ENCODE assay signal across 1 cellular context in genomic region chr16:30430428-30430970, GRCh38.
A peak's percentile ranks its signal among the peaks of the same experiment; 100 is the strongest.
TF ChIP-seq lines count a peak whose summit lies in the region.

No MANE protein-coding gene starts in this region.

TF ChIP-seq in K562, 482 proteins besides CTCF, POLR2A, EP300 and RAD21 (continued from another document and continues in another):
- TF ChIP-seq PHTF2 (CRISPR knock-in tag; IDR thresholded peaks at IDR 0.05) (no peak), ARNT (IDR thresholded peaks at IDR 0.05) (0 out of 4 replicates have a peak, but pooled peaks of 1 of the 2 experiments have one; percentile 28), MYC (IDR thresholded peaks at IDR 0.05; ENCODE audit: low read depth, low read length) (peak; percentile 93; the same call in 1 of the 2 replicates), MYC (CRISPR knock-in tag; IDR thresholded peaks at IDR 0.05; ENCODE audit: borderline replicate concordance, low read depth) (peak; percentile 88), JUN (IDR thresholded peaks at IDR 0.05; ENCODE audit: borderline replicate concordance, low read depth, low read length) (no peak), JUN (CRISPR knock-in tag; IDR thresholded peaks at IDR 0.05; ENCODE audit: borderline replicate concordance) (no peak), EP400 (IDR thresholded peaks at IDR 0.05) (peak; percentile 70), HNRNPLL (IDR thresholded peaks at IDR 0.05; ENCODE audit: low read depth, low read length, poor library complexity, severe bottlenecking) (no peak), NR3C1 (CRISPR knock-in tag; IDR thresholded peaks at IDR 0.05) (no peak), MAX (CRISPR knock-in tag; IDR thresholded peaks at IDR 0.05) (peak; percentile 92), NCOA4 (IDR thresholded peaks at IDR 0.05; ENCODE audit: partially characterized antibody) (no peak), SMAD3 (CRISPR knock-in tag; conservative IDR thresholded peaks at IDR 0.05) (no peak), POLR2G (IDR thresholded peaks at IDR 0.05; ENCODE audit: low read depth, low read length) (no peak), USF1 (CRISPR knock-in tag; IDR thresholded peaks at IDR 0.05) (peak; percentile 61), ZNF239 (CRISPR knock-in tag; IDR thresholded peaks at IDR 0.05) (no peak), FOXA3 (CRISPR knock-in tag; conservative IDR thresholded peaks at IDR 0.05 in 1 of 2, IDR thresholded peaks at IDR 0.05 in 1 of 2) (no peak), PCBP1 (IDR thresholded peaks at IDR 0.05; ENCODE audit: low read depth, low read length, poor library complexity, severe bottlenecking) (no peak), SNAPC5 (CRISPR knock-in tag; IDR thresholded peaks at IDR 0.05) (no peak), ZNF253 (CRISPR knock-in tag; conservative IDR thresholded peaks at IDR 0.05) (no peak), GABPB2 (CRISPR knock-in tag; conservative IDR thresholded peaks at IDR 0.05) (no peak), TCFL5 (CRISPR knock-in tag; conservative IDR thresholded peaks at IDR 0.05) (no peak), RUNX1 (IDR thresholded peaks at IDR 0.05; ENCODE audit: low read depth) (no peak), TRIM28 (IDR thresholded peaks at IDR 0.05) (peak; percentile 56; the same call in 1 of the 2 replicates), PML (IDR thresholded peaks at IDR 0.05; ENCODE audit: low read length) (no peak), FOXK1 (CRISPR knock-in tag; IDR thresholded peaks at IDR 0.05; ENCODE audit: borderline replicate concordance) (no peak), PRPF4 (IDR thresholded peaks at IDR 0.05; ENCODE audit: insufficient read depth, low read depth, low read length, poor library complexity, severe bottlenecking) (no peak), ZNF696 (CRISPR knock-in tag; conservative IDR thresholded peaks at IDR 0.05) (no peak), ZNF384 (IDR thresholded peaks at IDR 0.05; ENCODE audit: low read depth, low read length) (no peak), ZNF668 (CRISPR knock-in tag; IDR thresholded peaks at IDR 0.05) (peak; percentile 22; the same call in 1 of the 2 replicates), GABPA (tag; conservative IDR thresholded peaks at IDR 0.05; ENCODE audit: low read depth) (0 out of 2 replicates have a peak, but pooled peaks have one; percentile 32), ZFX (CRISPR knock-in tag; IDR thresholded peaks at IDR 0.05) (peak; percentile 92), HDGF (IDR thresholded peaks at IDR 0.05) (0 out of 2 replicates have a peak, but pooled peaks have one; percentile 52), MAFF (IDR thresholded peaks at IDR 0.05; ENCODE audit: low read length) (no peak), PPARD (CRISPR knock-in tag; IDR thresholded peaks at IDR 0.05) (no peak), GTF2A2 (tag; IDR thresholded peaks at IDR 0.05) (no peak), ARID2 (IDR thresholded peaks at IDR 0.05) (peak; percentile 2; the same call in 1 of the 2 replicates), CTBP1 (IDR thresholded peaks at IDR 0.05; ENCODE audit: borderline replicate concordance) (peak; percentile 56; the same call in 1 of the 2 replicates), PHF21A (IDR thresholded peaks at IDR 0.05; ENCODE audit: borderline replicate concordance, low read depth) (peak; percentile 3; the same call in 1 of the 2 replicates), CCAR2 (IDR thresholded peaks at IDR 0.05; ENCODE audit: low read depth, low read length) (no peak), ETS2 (tag; IDR thresholded peaks at IDR 0.05; ENCODE audit: borderline replicate concordance, poor library complexity, severe bottlenecking) (no peak), ZNF24 (IDR thresholded peaks at IDR 0.05) (no peak), KDM4B (IDR thresholded peaks at IDR 0.05; ENCODE audit: borderline replicate concordance in 2 of 2, low read depth in 1 of 2) (no peak), CXXC5 (CRISPR knock-in tag; IDR thresholded peaks at IDR 0.05) (peak; percentile 23), NRF1 (conservative IDR thresholded peaks at IDR 0.05 in 1 of 2, IDR thresholded peaks at IDR 0.05 in 1 of 2) (peak in 1 of 2 experiments; percentile 1), L3MBTL2 (IDR thresholded peaks at IDR 0.05) (peak; percentile 98), ARID3A (IDR thresholded peaks at IDR 0.05; ENCODE audit: borderline replicate concordance, low read depth, low read length) (no peak), RAD51 (IDR thresholded peaks at IDR 0.05; ENCODE audit: borderline replicate concordance, low read depth) (peak; percentile 60), ZNF766 (CRISPR knock-in tag; conservative IDR thresholded peaks at IDR 0.05) (peak; percentile 57; the same call in 1 of the 2 replicates), CEBPB (tag; IDR thresholded peaks at IDR 0.05) (no peak), MBD1 (CRISPR knock-in tag; IDR thresholded peaks at IDR 0.05) (no peak), CREB1 (IDR thresholded peaks at IDR 0.05) (no peak), CREB1 (CRISPR knock-in tag; IDR thresholded peaks at IDR 0.05) (no peak), HMG20B (CRISPR knock-in tag; IDR thresholded peaks at IDR 0.05) (no peak), ATF1 (CRISPR knock-in tag; IDR thresholded peaks at IDR 0.05) (no peak), ATF1 (tag; IDR thresholded peaks at IDR 0.05) (peak; percentile 71), MAZ (CRISPR knock-in tag; conservative IDR thresholded peaks at IDR 0.05 in 1 of 2, IDR thresholded peaks at IDR 0.05 in 1 of 2) (peak; percentile 25 to 45; a peak in 2 of 4 replicates), POLR2AphosphoS5 (IDR thresholded peaks at IDR 0.05; ENCODE audit: control insufficient read depth, insufficient read depth, low read depth, low read length) (no peak), E2F5 (CRISPR knock-in tag; IDR thresholded peaks at IDR 0.05) (peak; percentile 82; the same call in 1 of the 2 replicates), ARID1B (IDR thresholded peaks at IDR 0.05) (no peak), ZNF311 (CRISPR knock-in tag; IDR thresholded peaks at IDR 0.05) (no peak), ZNF146 (CRISPR knock-in tag; IDR thresholded peaks at IDR 0.05; ENCODE audit: unreplicated experiment) (peak; percentile 10), PTBP1 (IDR thresholded peaks at IDR 0.05; ENCODE audit: low read depth, low read length) (0 out of 2 replicates have a peak, but pooled peaks have one; percentile 55), RBM17 (IDR thresholded peaks at IDR 0.05; ENCODE audit: borderline replicate concordance, low read depth, low read length) (no peak), NCOA2 (IDR thresholded peaks at IDR 0.05; ENCODE audit: partially characterized antibody in 2 of 2) (no peak), OTX1 (CRISPR knock-in tag; IDR thresholded peaks at IDR 0.05) (no peak)
- TF ChIP-seq, protein P1, sequence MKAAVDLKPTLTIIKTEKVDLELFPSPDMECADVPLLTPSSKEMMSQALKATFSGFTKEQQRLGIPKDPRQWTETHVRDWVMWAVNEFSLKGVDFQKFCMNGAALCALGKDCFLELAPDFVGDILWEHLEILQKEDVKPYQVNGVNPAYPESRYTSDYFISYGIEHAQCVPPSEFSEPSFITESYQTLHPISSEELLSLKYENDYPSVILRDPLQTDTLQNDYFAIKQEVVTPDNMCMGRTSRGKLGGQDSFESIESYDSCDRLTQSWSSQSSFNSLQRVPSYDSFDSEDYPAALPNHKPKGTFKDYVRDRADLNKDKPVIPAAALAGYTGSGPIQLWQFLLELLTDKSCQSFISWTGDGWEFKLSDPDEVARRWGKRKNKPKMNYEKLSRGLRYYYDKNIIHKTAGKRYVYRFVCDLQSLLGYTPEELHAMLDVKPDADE (conservative IDR thresholded peaks at IDR 0.05; ENCODE audit: control insufficient read depth, low read depth, low read length), result peak; percentile 72; the same call in 1 of the 2 replicates
- TF ChIP-seq, protein P2, sequence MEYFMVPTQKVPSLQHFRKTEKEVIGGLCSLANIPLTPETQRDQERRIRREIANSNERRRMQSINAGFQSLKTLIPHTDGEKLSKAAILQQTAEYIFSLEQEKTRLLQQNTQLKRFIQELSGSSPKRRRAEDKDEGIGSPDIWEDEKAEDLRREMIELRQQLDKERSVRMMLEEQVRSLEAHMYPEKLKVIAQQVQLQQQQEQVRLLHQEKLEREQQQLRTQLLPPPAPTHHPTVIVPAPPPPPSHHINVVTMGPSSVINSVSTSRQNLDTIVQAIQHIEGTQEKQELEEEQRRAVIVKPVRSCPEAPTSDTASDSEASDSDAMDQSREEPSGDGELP (CRISPR knock-in tag; IDR thresholded peaks at IDR 0.05; ENCODE audit: borderline replicate concordance), result no peak
- TF ChIP-seq, protein P3, sequence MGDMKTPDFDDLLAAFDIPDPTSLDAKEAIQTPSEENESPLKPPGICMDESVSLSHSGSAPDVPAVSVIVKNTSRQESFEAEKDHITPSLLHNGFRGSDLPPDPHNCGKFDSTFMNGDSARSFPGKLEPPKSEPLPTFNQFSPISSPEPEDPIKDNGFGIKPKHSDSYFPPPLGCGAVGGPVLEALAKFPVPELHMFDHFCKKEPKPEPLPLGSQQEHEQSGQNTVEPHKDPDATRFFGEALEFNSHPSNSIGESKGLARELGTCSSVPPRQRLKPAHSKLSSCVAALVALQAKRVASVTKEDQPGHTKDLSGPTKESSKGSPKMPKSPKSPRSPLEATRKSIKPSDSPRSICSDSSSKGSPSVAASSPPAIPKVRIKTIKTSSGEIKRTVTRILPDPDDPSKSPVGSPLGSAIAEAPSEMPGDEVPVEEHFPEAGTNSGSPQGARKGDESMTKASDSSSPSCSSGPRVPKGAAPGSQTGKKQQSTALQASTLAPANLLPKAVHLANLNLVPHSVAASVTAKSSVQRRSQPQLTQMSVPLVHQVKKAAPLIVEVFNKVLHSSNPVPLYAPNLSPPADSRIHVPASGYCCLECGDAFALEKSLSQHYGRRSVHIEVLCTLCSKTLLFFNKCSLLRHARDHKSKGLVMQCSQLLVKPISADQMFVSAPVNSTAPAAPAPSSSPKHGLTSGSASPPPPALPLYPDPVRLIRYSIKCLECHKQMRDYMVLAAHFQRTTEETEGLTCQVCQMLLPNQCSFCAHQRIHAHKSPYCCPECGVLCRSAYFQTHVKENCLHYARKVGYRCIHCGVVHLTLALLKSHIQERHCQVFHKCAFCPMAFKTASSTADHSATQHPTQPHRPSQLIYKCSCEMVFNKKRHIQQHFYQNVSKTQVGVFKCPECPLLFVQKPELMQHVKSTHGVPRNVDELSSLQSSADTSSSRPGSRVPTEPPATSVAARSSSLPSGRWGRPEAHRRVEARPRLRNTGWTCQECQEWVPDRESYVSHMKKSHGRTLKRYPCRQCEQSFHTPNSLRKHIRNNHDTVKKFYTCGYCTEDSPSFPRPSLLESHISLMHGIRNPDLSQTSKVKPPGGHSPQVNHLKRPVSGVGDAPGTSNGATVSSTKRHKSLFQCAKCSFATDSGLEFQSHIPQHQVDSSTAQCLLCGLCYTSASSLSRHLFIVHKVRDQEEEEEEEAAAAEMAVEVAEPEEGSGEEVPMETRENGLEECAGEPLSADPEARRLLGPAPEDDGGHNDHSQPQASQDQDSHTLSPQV (IDR thresholded peaks at IDR 0.05), result peak; percentile 96
- TF ChIP-seq, protein P4, sequence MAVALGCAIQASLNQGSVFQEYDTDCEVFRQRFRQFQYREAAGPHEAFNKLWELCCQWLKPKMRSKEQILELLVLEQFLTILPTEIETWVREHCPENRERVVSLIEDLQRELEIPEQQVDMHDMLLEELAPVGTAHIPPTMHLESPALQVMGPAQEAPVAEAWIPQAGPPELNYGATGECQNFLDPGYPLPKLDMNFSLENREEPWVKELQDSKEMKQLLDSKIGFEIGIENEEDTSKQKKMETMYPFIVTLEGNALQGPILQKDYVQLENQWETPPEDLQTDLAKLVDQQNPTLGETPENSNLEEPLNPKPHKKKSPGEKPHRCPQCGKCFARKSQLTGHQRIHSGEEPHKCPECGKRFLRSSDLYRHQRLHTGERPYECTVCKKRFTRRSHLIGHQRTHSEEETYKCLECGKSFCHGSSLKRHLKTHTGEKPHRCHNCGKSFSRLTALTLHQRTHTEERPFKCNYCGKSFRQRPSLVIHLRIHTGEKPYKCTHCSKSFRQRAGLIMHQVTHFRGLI (CRISPR knock-in tag; IDR thresholded peaks at IDR 0.05), result no peak
